ENCODE assay signal across 8 cellular contexts in the genomic region with DNA sequence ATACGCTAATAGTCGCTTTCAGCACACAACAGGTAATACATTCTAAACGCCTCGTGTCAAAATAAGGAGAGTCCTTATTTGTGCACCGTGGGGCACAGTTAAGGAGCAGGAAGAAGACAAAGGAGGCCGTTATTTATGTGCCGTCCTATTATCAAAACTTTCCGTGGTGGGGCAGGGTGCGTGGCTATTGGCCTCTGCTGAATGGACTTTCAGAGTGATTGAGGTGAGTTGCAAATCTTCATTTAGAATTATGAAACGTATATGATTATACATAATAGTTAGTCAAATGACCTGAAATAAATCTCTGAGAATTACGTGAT. TPM values are rescaled to one million over a fixed set of nuclear protein-coding genes. Genes with fewer than 3 reads are reported as not detected.
DNase-seq lines count a peak whose midpoint lies in the region; ATAC-seq and TF ChIP-seq lines count a peak whose summit lies in the region.

No MANE protein-coding gene starts in this region.

- H3K36me3 Mint-ChIP-seq in activated CD4-positive, alpha-beta T cell treated with anti-CD3 and anti-CD28 coated beads, Interleukin-2, amount 10 ng/mL, durations not matched to agents 7 days and 5 days (ENCODE audit: low read depth): peaks cover 25% of the 10 kb centered on the region

- no peaks in the 10 kb centered on the region for H3K9me3 Mint-ChIP-seq in activated CD4-positive, alpha-beta T cell treated with anti-CD3 and anti-CD28 coated beads, Interleukin-2, amount 10 ng/mL, durations not matched to agents 7 days and 5 days

- H3K27ac ChIP-seq in fibroblast of lung (ENCODE audit: insufficient read depth, low read length): peak overlapping the region; percentile 88
- H3K27ac ChIP-seq in parathyroid adenoma: peak overlapping the region; percentile 80

- peaks cover 47% of the 10 kb centered on the region for H3K79me2 ChIP-seq in fibroblast of lung (ENCODE audit: control insufficient read depth, insufficient read depth, low read length)
- peaks cover 15% of the 10 kb centered on the region for H3K79me2 ChIP-seq in parathyroid adenoma

- peaks cover 43% of the 10 kb centered on the region for H3K4me1 Mint-ChIP-seq in activated CD4-positive, alpha-beta T cell treated with anti-CD3 and anti-CD28 coated beads, Interleukin-2, amount 10 ng/mL, durations not matched to agents 7 days and 5 days

- H3K4me3 ChIP-seq in fibroblast of lung (replicated peaks in 1 of 4; ENCODE audit: control extremely low read depth in 1 of 4, insufficient read depth in 1 of 4, low read depth in 3 of 4, low read length in 4 of 4) (peak overlapping the region; percentile 62 to 99 (median 84)), parathyroid adenoma (ENCODE audit: low read depth, low read length) (peak overlapping the region; percentile 86)

- DNase-seq in activated CD4-positive, alpha-beta T cell treated with anti-CD3 and anti-CD28 coated beads, Interleukin-2, amount 10 ng/mL, durations not matched to agents 7 days and 5 days: peak; percentile 32
- DNase-seq in fibroblast of lung (ENCODE audit: low read depth in 2 of 2) (peak in 1 of 2 donors; percentile 33), MV-4-11 (lab: John Stamatoyannopoulos, UW) (no peak)

- no peaks in the 10 kb centered on the region for H3K27me3 Mint-ChIP-seq in activated CD4-positive, alpha-beta T cell treated with anti-CD3 and anti-CD28 coated beads, Interleukin-2, amount 10 ng/mL, durations not matched to agents 7 days and 5 days

- CTCF ChIA-PET in activated CD4-positive, alpha-beta T cell treated with anti-CD3 and anti-CD28 coated beads, Interleukin-2, amount 10 ng/mL, durations not matched to agents 7 days and 5 days (lab: Charles Lee): interaction anchor here (0.5 to 4.9 kb wide), 3 partner anchors 13 to 58 kb away, joined by 4 to 24 read pairs (median 6); a partner anchor contains a TSS

- ATAC-seq in HG03196 (IDR thresholded peaks at IDR 0.05; ENCODE audit: unreplicated experiment) (peak; percentile 7), HG03135 (IDR thresholded peaks at IDR 0.05; ENCODE audit: unreplicated experiment) (no peak), GM21515 (IDR thresholded peaks at IDR 0.05; ENCODE audit: unreplicated experiment) (no peak)

- H3K27me3 ChIP-seq in fibroblast of lung (ENCODE audit: control insufficient read depth, insufficient read depth, low read length) (no peaks in the 10 kb centered on the region), parathyroid adenoma (ENCODE audit: control insufficient read depth, insufficient read depth, low read length) (no peaks in the 10 kb centered on the region)

- peak overlapping the region; percentile 93 for H3K4me3 Mint-ChIP-seq in activated CD4-positive, alpha-beta T cell treated with anti-CD3 and anti-CD28 coated beads, Interleukin-2, amount 10 ng/mL, durations not matched to agents 7 days and 5 days

- POLR2A ChIA-PET in activated CD4-positive, alpha-beta T cell treated with anti-CD3 and anti-CD28 coated beads, Interleukin-2, amount 10 ng/mL, durations not matched to agents 7 days and 5 days (lab: Charles Lee): no interaction called here

- peak overlapping the region; percentile 99 for H3K9ac ChIP-seq in ES-I3 (ENCODE audit: low read depth, low read length)
- peak overlapping the region; percentile 94 for H3K9ac ChIP-seq in fibroblast of lung (ENCODE audit: insufficient read depth, low read length)
- peak overlapping the region; percentile 97 for H3K9ac ChIP-seq in parathyroid adenoma

- no peaks in the 10 kb centered on the region; the same call in 1 of the 2 replicates for H3K36me3 ChIP-seq in ES-I3 (ENCODE audit: insufficient read depth, low read length)
- H3K36me3 ChIP-seq in fibroblast of lung (ENCODE audit: control insufficient read depth, insufficient read depth, low read length): no peaks in the 10 kb centered on the region
- H3K36me3 ChIP-seq in parathyroid adenoma (ENCODE audit: control insufficient read depth, insufficient read depth, low read length): no peaks in the 10 kb centered on the region

- H2AFZ ChIP-seq in fibroblast of lung (ENCODE audit: low read length) (no peak overlapping the region), parathyroid adenoma (peak overlapping the region; percentile 91)

- H3K9me3 ChIP-seq in ES-I3 (ENCODE audit: control insufficient read depth, insufficient read depth, low read length) (no peaks in the 10 kb centered on the region), fibroblast of lung (ENCODE audit: control insufficient read depth, insufficient read depth, low read depth, low read length) (no peaks in the 10 kb centered on the region), parathyroid adenoma (ENCODE audit: control insufficient read depth, low read length) (no peaks in the 10 kb centered on the region)

- H3K4me1 ChIP-seq in ES-I3 (ENCODE audit: insufficient read depth, low read length): no peaks in the 10 kb centered on the region
- peaks cover 14% of the 10 kb centered on the region for H3K4me1 ChIP-seq in fibroblast of lung (ENCODE audit: control insufficient read depth, extremely low read depth, insufficient read depth, low read length)
- peaks cover 5% of the 10 kb centered on the region for H3K4me1 ChIP-seq in parathyroid adenoma

- TF ChIP-seq CTCF in fibroblast of lung (conservative IDR thresholded peaks at IDR 0.05 in 1 of 2, IDR thresholded peaks at IDR 0.05 in 1 of 2; ENCODE audit: low read depth in 1 of 2, low read length in 2 of 2) (no peak), parathyroid adenoma (IDR thresholded peaks at IDR 0.05) (no peak)

- H4K20me1 ChIP-seq in fibroblast of lung (ENCODE audit: control insufficient read depth, extremely low read depth, insufficient read depth, low read length): peaks cover 2% of the 10 kb centered on the region

- H3K4me2 ChIP-seq in fibroblast of lung (ENCODE audit: extremely low read depth, insufficient read depth, low read length) (peak overlapping the region; percentile 69), parathyroid adenoma (ENCODE audit: low read length) (peak overlapping the region; percentile 97)

- H3K27ac Mint-ChIP-seq in activated CD4-positive, alpha-beta T cell treated with anti-CD3 and anti-CD28 coated beads, Interleukin-2, amount 10 ng/mL, durations not matched to agents 7 days and 5 days: peak overlapping the region; percentile 99

RNA-seq across cellular contexts. Expression of a gene that starts 0.8 kb away (rescaled TPM):
- total RNA-seq in activated CD4-positive, alpha-beta T cell treated with anti-CD3 and anti-CD28 coated beads, Interleukin-2, amount 10 ng/mL, durations not matched to agents 7 days and 5 days: 10 to 100 TPM; 30.1 to 33.0 TPM
- 33.6 and 40.0 TPM in 2 replicates for total RNA-seq in fibroblast of lung
- 45.2 and 71.3 TPM in 2 replicates for polyA plus RNA-seq in fibroblast of lung
- 25.9 and 40.7 TPM in 2 replicates for polyA plus RNA-seq in fibroblast of lung (2012)
- polyA minus RNA-seq in fibroblast of lung (ENCODE audit: low replicate concordance): 6.4 and 10.9 TPM in 2 replicates

RNA-seq across cellular contexts. Expression of a gene that starts 27.6 kb away (rescaled TPM):
- total RNA-seq in activated CD4-positive, alpha-beta T cell treated with anti-CD3 and anti-CD28 coated beads, Interleukin-2, amount 10 ng/mL, durations not matched to agents 7 days and 5 days: 10 to 100 TPM; 40.6 to 50.0 TPM
- 65.9 and 71.7 TPM in 2 replicates for total RNA-seq in fibroblast of lung
- 86.0 and 132 TPM in 2 replicates for polyA plus RNA-seq in fibroblast of lung
- polyA plus RNA-seq in fibroblast of lung (2012): 85.1 and 111 TPM in 2 replicates
- polyA minus RNA-seq in fibroblast of lung (ENCODE audit: low replicate concordance): 54.6 and 83.2 TPM in 2 replicates

RNA-seq across cellular contexts. Expression of a gene that starts 58.3 kb away (rescaled TPM):
- total RNA-seq in activated CD4-positive, alpha-beta T cell treated with anti-CD3 and anti-CD28 coated beads, Interleukin-2, amount 10 ng/mL, durations not matched to agents 7 days and 5 days: 10 to 100 TPM; 15.4 to 15.7 TPM
- total RNA-seq in fibroblast of lung: 2.8 and 5.4 TPM in 2 replicates
- polyA plus RNA-seq in fibroblast of lung: 3.8 and 6.6 TPM in 2 replicates
- 4.0 and 5.6 TPM in 2 replicates for polyA plus RNA-seq in fibroblast of lung (2012)
- polyA minus RNA-seq in fibroblast of lung (ENCODE audit: low replicate concordance): 0.19 and 0.67 TPM in 2 replicates
